8 cellular contexts compared by ENCODE assay signal in the genomic region with DNA sequence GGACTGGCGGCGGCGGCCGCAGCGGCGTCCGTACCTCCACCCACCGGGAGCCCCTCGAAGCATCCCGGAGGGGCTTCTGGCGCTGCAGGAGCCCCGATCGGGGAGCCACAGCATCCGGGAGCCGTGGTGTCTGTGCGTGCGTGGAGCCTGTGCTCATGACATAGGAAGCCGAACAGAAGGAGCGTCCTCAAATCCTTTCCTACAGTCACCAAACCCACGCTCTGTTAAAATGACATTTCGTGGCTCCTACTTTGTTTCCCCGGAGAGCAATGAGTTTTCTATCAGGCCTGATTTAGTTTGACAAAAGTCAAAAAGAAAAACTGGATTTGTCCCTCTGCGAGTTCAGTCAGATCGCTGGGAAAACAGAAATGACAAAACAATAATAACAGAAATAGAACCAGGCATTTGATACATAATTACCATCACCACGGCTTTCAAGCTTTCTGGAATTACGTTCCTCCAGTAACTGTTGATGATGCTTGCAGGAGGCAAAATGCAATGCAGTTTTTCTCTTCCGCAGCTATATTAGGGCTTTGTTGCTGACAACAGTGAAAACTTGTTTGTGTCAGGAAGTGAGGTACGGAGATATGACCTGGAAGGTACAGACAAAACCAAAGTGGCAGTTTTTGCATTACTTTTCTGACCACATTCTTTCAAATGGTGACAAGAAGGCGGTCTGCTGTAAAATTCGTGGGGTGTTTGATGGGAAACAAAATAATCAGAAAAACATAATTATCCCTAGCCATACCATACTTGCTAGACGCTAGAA.
DNase-seq lines count a peak whose midpoint lies in the region; ATAC-seq and TF ChIP-seq lines count a peak whose summit lies in the region.

No MANE protein-coding gene starts in this region.

- no peaks in the 10 kb centered on the region for H3K9me3 ChIP-seq in gastroesophageal sphincter

- H3K4me3 ChIP-seq in HFF-Myc (replicated peaks; ENCODE audit: low read depth, low read length): peak overlapping the region; percentile 97
- peak overlapping the region; percentile 72 for H3K4me3 ChIP-seq in gastroesophageal sphincter

- POLR2A ChIA-PET in activated CD8-positive, alpha-beta T cell treated with anti-CD3 and anti-CD28 coated beads, Interleukin-2, amount 10 ng/mL, durations not matched to agents 7 days and 5 days (lab: Charles Lee): interaction anchor here (0.6 to 4.7 kb wide), 8 partner anchors 14 to 915 kb away, joined by 3 to 26 read pairs (median 4); a partner anchor contains a TSS

- H3K36me3 Mint-ChIP-seq in activated CD8-positive, alpha-beta T cell treated with anti-CD3 and anti-CD28 coated beads, Interleukin-2, amount 10 ng/mL, durations not matched to agents 7 days and 5 days (ENCODE audit: low read depth): peaks cover 6% of the 10 kb centered on the region
- H3K36me3 Mint-ChIP-seq in progenitor cell of endocrine pancreas (ENCODE audit: insufficient read depth): no peaks in the 10 kb centered on the region

- TF ChIP-seq CTCF in HFF-Myc (IDR thresholded peaks at IDR 0.05; ENCODE audit: low read depth, low read length, missing control alignments) (no peak), gastroesophageal sphincter (IDR thresholded peaks at IDR 0.05) (no peak), progenitor cell of endocrine pancreas (IDR thresholded peaks at IDR 0.05; ENCODE audit: unreplicated experiment) (no peak)

- no peaks in the 10 kb centered on the region for H3K27me3 ChIP-seq in gastroesophageal sphincter

- peaks cover 62% of the 10 kb centered on the region for H3K4me1 Mint-ChIP-seq in activated CD8-positive, alpha-beta T cell treated with anti-CD3 and anti-CD28 coated beads, Interleukin-2, amount 10 ng/mL, durations not matched to agents 7 days and 5 days (ENCODE audit: low read depth)
- H3K4me1 Mint-ChIP-seq in progenitor cell of endocrine pancreas (ENCODE audit: low read depth): peaks cover 27% of the 10 kb centered on the region

- H3K27ac ChIP-seq in gastroesophageal sphincter: peak overlapping the region; percentile 93 to 99 (median 96)

- peaks cover 6% of the 10 kb centered on the region for H3K27me3 Mint-ChIP-seq in activated CD8-positive, alpha-beta T cell treated with anti-CD3 and anti-CD28 coated beads, Interleukin-2, amount 10 ng/mL, durations not matched to agents 7 days and 5 days (ENCODE audit: low read depth)
- H3K27me3 Mint-ChIP-seq in progenitor cell of endocrine pancreas: peaks cover 68% of the 10 kb centered on the region

- peak; percentile 6 for ATAC-seq in activated CD8-positive, alpha-beta T cell treated with anti-CD3 and anti-CD28 coated beads, Interleukin-2, amount 10 ng/mL, durations not matched to agents 7 days and 5 days
- no peak for ATAC-seq in gastroesophageal sphincter
- ATAC-seq in HG03521 (IDR thresholded peaks at IDR 0.05; ENCODE audit: unreplicated experiment): no peak
- no peak for ATAC-seq in HG03045 (IDR thresholded peaks at IDR 0.05; ENCODE audit: unreplicated experiment)

- peaks cover 0 to 56% (median 19%) of the 10 kb centered on the region in 3 donors for H3K4me1 ChIP-seq in gastroesophageal sphincter

- WGBS in gastroesophageal sphincter (ENCODE audit: low coverage in 1 of 2), 2 donors: 5 to 18% methylated on average over 12 to 14 of the region's 31 CpGs

- CTCF ChIA-PET in activated CD8-positive, alpha-beta T cell treated with anti-CD3 and anti-CD28 coated beads, Interleukin-2, amount 10 ng/mL, durations not matched to agents 7 days and 5 days (lab: Charles Lee): interaction anchor here (0.7 to 2.8 kb wide), 13 partner anchors 11 to 407 kb away, joined by 3 to 10 read pairs (median 5); no protein-coding TSS in a partner anchor

- peak in 1 of 2 donors; percentile 27 for TF ChIP-seq POLR2A in gastroesophageal sphincter (IDR thresholded peaks at IDR 0.05)

- in situ Hi-C loops in Caki2 (cut with HindIII; ENCODE audit: low pct_unique_long_range_greater_than_20kb, low sequenced_read_pairs): no loop called here

- H3K36me3 ChIP-seq in gastroesophageal sphincter: no peaks in the 10 kb centered on the region

- DNase-seq in Caki2 (ENCODE audit: low read depth): peak; percentile 18
- DNase-seq in HFF-Myc (ENCODE audit: extremely low read depth, low read depth): no peak
- peak; percentile 60 for DNase-seq in activated CD8-positive, alpha-beta T cell treated with anti-CD3 and anti-CD28 coated beads, Interleukin-2, amount 10 ng/mL, durations not matched to agents 7 days and 5 days
- peak; percentile 13 for DNase-seq in progenitor cell of endocrine pancreas (ENCODE audit: low spot score, unreplicated experiment)
- no peak for DNase-seq in AG08396 (ENCODE audit: low spot score)

- peak overlapping the region; percentile 96 for H3K4me3 Mint-ChIP-seq in activated CD8-positive, alpha-beta T cell treated with anti-CD3 and anti-CD28 coated beads, Interleukin-2, amount 10 ng/mL, durations not matched to agents 7 days and 5 days
- H3K4me3 Mint-ChIP-seq in progenitor cell of endocrine pancreas (ENCODE audit: low read depth): peak overlapping the region; percentile 87

- H3K9me3 Mint-ChIP-seq in activated CD8-positive, alpha-beta T cell treated with anti-CD3 and anti-CD28 coated beads, Interleukin-2, amount 10 ng/mL, durations not matched to agents 7 days and 5 days (ENCODE audit: insufficient read depth): no peaks in the 10 kb centered on the region
- H3K9me3 Mint-ChIP-seq in progenitor cell of endocrine pancreas (ENCODE audit: low read depth): no peaks in the 10 kb centered on the region

- TF ChIP-seq EP300 in gastroesophageal sphincter (IDR thresholded peaks at IDR 0.05): no peak

- H3K27ac Mint-ChIP-seq in activated CD8-positive, alpha-beta T cell treated with anti-CD3 and anti-CD28 coated beads, Interleukin-2, amount 10 ng/mL, durations not matched to agents 7 days and 5 days: peak overlapping the region; percentile 97
- peak overlapping the region; percentile 76 for H3K27ac Mint-ChIP-seq in progenitor cell of endocrine pancreas

Comparison
In these comparisons a context has a peak if more than half of its experiments do, and no peak if none do; other contexts are left out.
1. DNase-seq: peak in Caki2 (single experiment), activated CD8-positive, alpha-beta T cell treated with anti-CD3 and anti-CD28 coated beads, Interleukin-2, amount 10 ng/mL, durations not matched to agents 7 days and 5 days (single experiment) and progenitor cell of endocrine pancreas (single experiment); none in HFF-Myc (single experiment) and AG08396 (single experiment).